Comparison of ENCODE assay signal across 12 cellular contexts in the genomic region with DNA sequence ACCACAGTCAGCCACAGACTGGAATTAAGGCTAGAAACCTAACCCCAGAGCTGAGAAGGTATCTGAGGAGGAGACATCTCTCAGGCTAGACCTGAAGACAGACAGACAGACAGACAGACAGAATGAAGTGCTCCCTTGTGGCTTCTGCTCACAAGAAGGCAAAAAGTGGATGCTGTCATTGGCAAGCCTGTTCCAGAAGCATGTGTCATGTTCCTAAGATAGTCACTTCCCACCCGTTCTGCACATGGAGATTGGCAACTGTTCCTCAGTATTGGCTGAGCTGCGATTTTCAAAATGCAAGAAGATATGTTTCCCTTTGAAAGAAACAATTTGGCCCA.
DNase-seq lines count a peak whose midpoint lies in the region; ATAC-seq and TF ChIP-seq lines count a peak whose summit lies in the region.
"Had no signal": no experiment of that assay in that cellular context is flagged by ENCODE, and none has a peak within 500 bp of the region (broad histone marks: within the 10 kb centered on the region; RNA-seq: fewer than 3 reads in every experiment).

No MANE protein-coding gene starts in this region.

- in situ Hi-C loops in gastrocnemius medialis (cut with MboI; ENCODE audit: low sequenced_read_pairs in 4 of 4) = no loop called here

- peaks cover 32% of the 10 kb centered on the region for H3K4me1 Mint-ChIP-seq in activated T-helper 2 cell treated with anti-CD3 and anti-CD28 coated beads, Interferon-gamma antibody, Interleukin-2, Interleukin-4, amounts not matched to agents 10 μg/mL and 5 μg/mL and 100 μg/mL, durations not matched to agents 14 hours and 24 hours and 36 hours (ENCODE audit: low read depth)
- peaks cover 5% of the 10 kb centered on the region for H3K4me1 Mint-ChIP-seq in stimulated activated memory B cell treated with anti-CD40 and anti-IgM and Interleukin-4, amounts not matched to agents 10 μg/mL and 1 μg/mL and 100 μg/mL, for 72 hours

- H3K27ac Mint-ChIP-seq in activated T-helper 2 cell treated with anti-CD3 and anti-CD28 coated beads, Interferon-gamma antibody, Interleukin-2, Interleukin-4, amounts not matched to agents 10 μg/mL and 5 μg/mL and 100 μg/mL, durations not matched to agents 14 hours and 24 hours and 36 hours = peak overlapping the region; percentile 83
- H3K27ac Mint-ChIP-seq in stimulated activated memory B cell treated with anti-CD40 and anti-IgM and Interleukin-4, amounts not matched to agents 10 μg/mL and 1 μg/mL and 100 μg/mL, for 72 hours = no peak overlapping the region
- H3K27ac Mint-ChIP-seq: activated naive CD8-positive, alpha-beta T cell treated with anti-CD3 and anti-CD28 coated beads for 36 hours had no signal

- H3K4me3 Mint-ChIP-seq in activated T-helper 2 cell treated with anti-CD3 and anti-CD28 coated beads, Interferon-gamma antibody, Interleukin-2, Interleukin-4, amounts not matched to agents 10 μg/mL and 5 μg/mL and 100 μg/mL, durations not matched to agents 14 hours and 24 hours and 36 hours (ENCODE audit: low read depth) = no peak overlapping the region
- H3K4me3 Mint-ChIP-seq in stimulated activated memory B cell treated with anti-CD40 and anti-IgM and Interleukin-4, amounts not matched to agents 10 μg/mL and 1 μg/mL and 100 μg/mL, for 72 hours = no peak overlapping the region
- H3K4me3 Mint-ChIP-seq: activated naive CD8-positive, alpha-beta T cell treated with anti-CD3 and anti-CD28 coated beads for 36 hours had no signal

- H3K4me3 ChIP-seq in fibroblast of villous mesenchyme (ENCODE audit: low read depth, low read length) (no peak overlapping the region), gastrocnemius medialis (no peak overlapping the region), SJCRH30 (no peak overlapping the region)

- peak; percentile 47 for DNase-seq in EL
- DNase-seq in activated T-helper 2 cell treated with anti-CD3 and anti-CD28 coated beads, Interferon-gamma antibody, Interleukin-2, Interleukin-4, amounts not matched to agents 10 μg/mL and 5 μg/mL and 100 μg/mL, durations not matched to agents 14 hours and 24 hours and 36 hours (ENCODE audit: low spot score) = no peak
- peak; percentile 32 for DNase-seq in fibroblast of villous mesenchyme (ENCODE audit: low read depth)
- DNase-seq in gastrocnemius medialis = peak; percentile 64 to 78
- DNase-seq in D341Med (ENCODE audit: low spot score) = no peak
- no peak for DNase-seq in stimulated activated CD4-positive, alpha-beta T cell treated with anti-CD3 and anti-CD28 coated beads, Interleukin-4, amount 100 ng/mL, for 1 hour
- no peak for DNase-seq in SJCRH30
- DNase-seq: effector CD4-positive, alpha-beta T cell; NCI-H1092; NCI-H526 treated with DMSO at 0.1 percent for 48 hours had no signal

- H3K36me3 ChIP-seq in gastrocnemius medialis (no peaks in the 10 kb centered on the region), SJCRH30 (peaks cover 3% of the 10 kb centered on the region)

- intact Hi-C loops in activated T-helper 2 cell treated with anti-CD3 and anti-CD28 coated beads, Interferon-gamma antibody, Interleukin-2, Interleukin-4, amounts not matched to agents 10 μg/mL and 5 μg/mL and 100 μg/mL, durations not matched to agents 14 hours and 24 hours and 36 hours (cut with micrococcal nuclease) = loop anchor here (5.0 kb wide), 1 partner anchor 179 kb away; no protein-coding TSS in a partner anchor
- intact Hi-C loops in gastrocnemius medialis (cut with DNase I; ENCODE audit: low total_unique reads) = loop anchor here (5.0 kb wide), 2 partner anchors 74 to 656 kb away; no protein-coding TSS in a partner anchor

- no peaks in the 10 kb centered on the region for H3K9me3 Mint-ChIP-seq in activated T-helper 2 cell treated with anti-CD3 and anti-CD28 coated beads, Interferon-gamma antibody, Interleukin-2, Interleukin-4, amounts not matched to agents 10 μg/mL and 5 μg/mL and 100 μg/mL, durations not matched to agents 14 hours and 24 hours and 36 hours
- H3K9me3 Mint-ChIP-seq in stimulated activated memory B cell treated with anti-CD40 and anti-IgM and Interleukin-4, amounts not matched to agents 10 μg/mL and 1 μg/mL and 100 μg/mL, for 72 hours = peaks cover 4% of the 10 kb centered on the region

- H3K4me1 ChIP-seq in gastrocnemius medialis (peaks cover 34 to 37% of the 10 kb centered on the region in 2 donors), SJCRH30 (no peaks in the 10 kb centered on the region)

- H3K27me3 ChIP-seq in gastrocnemius medialis (no peaks in the 10 kb centered on the region), SJCRH30 (no peaks in the 10 kb centered on the region)

- H3K27me3 Mint-ChIP-seq in activated T-helper 2 cell treated with anti-CD3 and anti-CD28 coated beads, Interferon-gamma antibody, Interleukin-2, Interleukin-4, amounts not matched to agents 10 μg/mL and 5 μg/mL and 100 μg/mL, durations not matched to agents 14 hours and 24 hours and 36 hours (ENCODE audit: low read depth) = no peaks in the 10 kb centered on the region
- peaks cover 19% of the 10 kb centered on the region for H3K27me3 Mint-ChIP-seq in stimulated activated memory B cell treated with anti-CD40 and anti-IgM and Interleukin-4, amounts not matched to agents 10 μg/mL and 1 μg/mL and 100 μg/mL, for 72 hours
- H3K27me3 Mint-ChIP-seq: activated naive CD8-positive, alpha-beta T cell treated with anti-CD3 and anti-CD28 coated beads for 36 hours had no signal

- H3K9me3 ChIP-seq in gastrocnemius medialis = no peaks in the 10 kb centered on the region
- no peaks in the 10 kb centered on the region for H3K9me3 ChIP-seq in SJCRH30 (replicated peaks)

- ATAC-seq in gastrocnemius medialis = peak; percentile 91 to 93
- ATAC-seq in stimulated activated memory B cell treated with anti-CD40 and anti-IgM and Interleukin-4, amounts not matched to agents 10 μg/mL and 1 μg/mL and 100 μg/mL, for 72 hours = no peak

- no peak for TF ChIP-seq CTCF in fibroblast of villous mesenchyme (IDR thresholded peaks at IDR 0.05; ENCODE audit: insufficient read depth, low read depth, low read length)
- TF ChIP-seq CTCF in gastrocnemius medialis (IDR thresholded peaks at IDR 0.05 in 4 of 5, conservative IDR thresholded peaks at IDR 0.05 in 1 of 5) = no peak

- no peaks in the 10 kb centered on the region for H3K36me3 Mint-ChIP-seq in activated T-helper 2 cell treated with anti-CD3 and anti-CD28 coated beads, Interferon-gamma antibody, Interleukin-2, Interleukin-4, amounts not matched to agents 10 μg/mL and 5 μg/mL and 100 μg/mL, durations not matched to agents 14 hours and 24 hours and 36 hours (ENCODE audit: low read depth)
- no peaks in the 10 kb centered on the region for H3K36me3 Mint-ChIP-seq in stimulated activated memory B cell treated with anti-CD40 and anti-IgM and Interleukin-4, amounts not matched to agents 10 μg/mL and 1 μg/mL and 100 μg/mL, for 72 hours
- H3K36me3 Mint-ChIP-seq: activated naive CD8-positive, alpha-beta T cell treated with anti-CD3 and anti-CD28 coated beads for 36 hours had no signal

- no peak for TF ChIP-seq POLR2A in gastrocnemius medialis (IDR thresholded peaks at IDR 0.05)

- peak overlapping the region; percentile 52 to 75 (median 70) for H3K27ac ChIP-seq in gastrocnemius medialis
- H3K27ac ChIP-seq in SJCRH30 = no peak overlapping the region

Comparison
In these comparisons a context has a peak if more than half of its experiments do, and no peak if none do; other contexts are left out.
1. DNase-seq: peak in EL (single experiment), fibroblast of villous mesenchyme (single experiment) and gastrocnemius medialis (2 of 2); none in activated T-helper 2 cell treated with anti-CD3 and anti-CD28 coated beads, Interferon-gamma antibody, Interleukin-2, Interleukin-4, amounts not matched to agents 10 μg/mL and 5 μg/mL and 100 μg/mL, durations not matched to agents 14 hours and 24 hours and 36 hours (single experiment), D341Med (single experiment), stimulated activated CD4-positive, alpha-beta T cell treated with anti-CD3 and anti-CD28 coated beads, Interleukin-4, amount 100 ng/mL, for 1 hour (single experiment) and SJCRH30 (0 of 2).